Comparison of ENCODE assay signal across 9 cellular contexts in the genomic region with DNA sequence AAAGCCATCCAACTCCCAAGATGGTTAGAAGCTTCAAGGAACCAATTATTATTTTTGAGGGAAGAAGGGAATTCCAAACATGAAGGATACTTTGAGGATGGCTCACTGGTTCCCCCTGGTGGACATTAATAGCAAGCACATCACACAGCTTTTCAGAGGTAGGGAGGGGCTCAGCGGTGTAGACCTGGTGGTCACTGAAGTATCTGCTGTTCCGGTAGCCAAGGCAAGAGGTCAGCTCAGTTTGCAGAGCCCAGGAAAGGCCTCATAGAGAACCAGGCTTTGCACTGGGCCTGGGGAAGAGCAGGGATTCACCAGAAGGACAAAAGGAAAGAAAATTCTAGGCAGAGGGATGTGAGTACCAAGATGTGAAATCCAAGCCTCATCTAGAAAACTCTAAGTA.
DNase-seq lines count a peak whose midpoint lies in the region; ATAC-seq and TF ChIP-seq lines count a peak whose summit lies in the region.
"Had no signal": no experiment of that assay in that cellular context is flagged by ENCODE, and none has a peak within 500 bp of the region (broad histone marks: within the 10 kb centered on the region; RNA-seq: fewer than 3 reads in every experiment).

No MANE protein-coding gene starts in this region.

- DNase-seq in Caco-2 (peak; percentile 46 to 58), GM19240 (ENCODE audit: insufficient read length, low spot score) (peak; percentile 32), NCI-H774 (lab: John Stamatoyannopoulos, UW) (peak; percentile 23), dermis microvascular lymphatic vessel endothelial cell (ENCODE audit: low read depth in 2 of 2) (peak; percentile 12 to 54)

- no peaks in the 10 kb centered on the region for H3K9me3 ChIP-seq in Caco-2

- CTCF ChIA-PET in Caco-2 (lab: Charles Lee): interaction anchor here (0.9 to 1.6 kb wide), 7 partner anchors 13 to 623 kb away, joined by 3 to 7 read pairs (median 3); no protein-coding TSS in a partner anchor

- no peaks in the 10 kb centered on the region for H3K36me3 ChIP-seq in Caco-2 (ENCODE audit: control insufficient read depth, insufficient read depth, low read length)

- no peaks in the 10 kb centered on the region; the same call in 1 of the 2 replicates for H3K4me1 ChIP-seq in Caco-2

- ATAC-seq in HG03280 (IDR thresholded peaks at IDR 0.05; ENCODE audit: unreplicated experiment) (no peak), GM19397 (IDR thresholded peaks at IDR 0.05; ENCODE audit: unreplicated experiment) (no peak), HG03457 (IDR thresholded peaks at IDR 0.05; ENCODE audit: unreplicated experiment) (no peak)

- H3K4me3 ChIP-seq in Caco-2 (ENCODE audit: low read depth, low read length): no peak overlapping the region

- BruUV-seq in Caco-2 (replicated peaks; lab: Mats Ljungman, UMichigan): no TSS peak

- H3K4me1 Mint-ChIP-seq in Caco-2 (ENCODE audit: low read depth, unreplicated experiment) (no peaks in the 10 kb centered on the region), nephron (peaks cover 5% of the 10 kb centered on the region)

- intact Hi-C loops in Caco-2 (cut with micrococcal nuclease; ENCODE audit: unreplicated experiment): loop anchor here (5.0 kb wide), 2 partner anchors 483 to 638 kb away; no protein-coding TSS in a partner anchor

- TF ChIP-seq CTCF in Caco-2 (IDR thresholded peaks at IDR 0.05; ENCODE audit: insufficient read depth in 1 of 2, low read depth in 1 of 2, low read length in 1 of 2, severe bottlenecking in 1 of 2, unreplicated experiment in 1 of 2) (peak; percentile 75 to 77), nephron (IDR thresholded peaks at IDR 0.05; ENCODE audit: unreplicated experiment in 3 of 3) (peak; percentile 82 to 87 (median 83))

- H3K36me3 Mint-ChIP-seq in Caco-2 (ENCODE audit: insufficient read depth, unreplicated experiment) (no peaks in the 10 kb centered on the region), nephron (ENCODE audit: low read depth) (no peaks in the 10 kb centered on the region)

- H3K27me3 ChIP-seq in Caco-2 (replicated peaks; ENCODE audit: control insufficient read depth, insufficient read depth, low read length): no peaks in the 10 kb centered on the region

- peaks cover 5% of the 10 kb centered on the region for H3K27me3 Mint-ChIP-seq in Caco-2 (ENCODE audit: insufficient read depth, unreplicated experiment)
- H3K27me3 Mint-ChIP-seq in nephron (ENCODE audit: low read depth): peaks cover 37% of the 10 kb centered on the region

- POLR2A ChIA-PET in Caco-2 (lab: Charles Lee): no interaction called here

- H3K27ac Mint-ChIP-seq in Caco-2 (ENCODE audit: unreplicated experiment) (no peak overlapping the region), nephron (no peak overlapping the region)
- H3K27ac Mint-ChIP-seq: T-helper 1 cell treated with Interleukin-12 subunit alpha and Interleukin-12 subunit beta and Interleukin-4 antibody, amounts not matched to agents 30 μg/mL and 1 μg/mL, for 36 hours had no signal

- H3K9me3 Mint-ChIP-seq in Caco-2 (ENCODE audit: unreplicated experiment): no peaks in the 10 kb centered on the region
- peaks cover 4% of the 10 kb centered on the region for H3K9me3 Mint-ChIP-seq in nephron

- H3K4me3 Mint-ChIP-seq in Caco-2 (ENCODE audit: unreplicated experiment): no peak overlapping the region
- H3K4me3 Mint-ChIP-seq in nephron: no peak overlapping the region
- H3K4me3 Mint-ChIP-seq: T-helper 1 cell treated with Interleukin-12 subunit alpha and Interleukin-12 subunit beta and Interleukin-4 antibody, amounts not matched to agents 30 μg/mL and 1 μg/mL, for 36 hours had no signal
